In genomic region chr21:44085491-44086321, GRCh38 we compare ENCODE assay signal across 11 cellular contexts. TPM values are rescaled to one million over a fixed set of nuclear protein-coding genes. Genes with fewer than 3 reads are reported as not detected.
DNase-seq lines count a peak whose midpoint lies in the region; ATAC-seq and TF ChIP-seq lines count a peak whose summit lies in the region.
"Had no signal": no experiment of that assay in that cellular context is flagged by ENCODE, and none has a peak within 500 bp of the region (broad histone marks: within the 10 kb centered on the region; RNA-seq: fewer than 3 reads in every experiment).

No MANE protein-coding gene starts in this region.

- peaks cover 4 to 36% (median 19%) of the 10 kb centered on the region in 4 donors for H3K4me1 ChIP-seq in Peyer's patch
- peaks cover 0 to 10% of the 10 kb centered on the region in 2 donors for H3K4me1 ChIP-seq in breast epithelium
- H3K4me1 ChIP-seq in spleen = peaks cover 30 to 100% (median 87%) of the 10 kb centered on the region in 6 donors

- no peak overlapping the region for H3K4me3 ChIP-seq in Peyer's patch
- H3K4me3 ChIP-seq in breast epithelium = no peak overlapping the region
- no peak overlapping the region for H3K4me3 ChIP-seq in spleen

- DNase-seq in Peyer's patch (peak in 2 of 3 donors; percentile 14 to 34), breast epithelium (ENCODE audit: low spot score in 2 of 2) (peak in 1 of 2 donors; percentile 38), hypothalamus (lab: John Stamatoyannopoulos, UW) (peak in 38 of 51 donors; percentile 24 to 87 (median 60)), spleen (no peak), NCI-H510A treated with DMSO at 0.1 percent for 48 hours (lab: John Stamatoyannopoulos, UW) (no peak), GM03348 (ENCODE audit: low spot score) (no peak)
- DNase-seq: NCI-H146, SK-N-SH, trophoblast cell had no signal

- peaks cover 0 to 68% (median 0%) of the 10 kb centered on the region in 3 donors for H3K36me3 ChIP-seq in Peyer's patch
- no peaks in the 10 kb centered on the region for H3K36me3 ChIP-seq in breast epithelium
- H3K36me3 ChIP-seq in spleen = peaks cover 0 to 100% (median 70%) of the 10 kb centered on the region in 6 donors

- TF ChIP-seq POLR2A in Peyer's patch (IDR thresholded peaks at IDR 0.05) (no peak), breast epithelium (IDR thresholded peaks at IDR 0.05) (no peak), spleen (IDR thresholded peaks at IDR 0.05) (no peak)

- ATAC-seq in GM19463 (IDR thresholded peaks at IDR 0.05; ENCODE audit: unreplicated experiment) = no peak
- no peak for ATAC-seq in GM19328 (IDR thresholded peaks at IDR 0.05; ENCODE audit: unreplicated experiment)

- H3K9me3 ChIP-seq in Peyer's patch (no peaks in the 10 kb centered on the region), breast epithelium (no peaks in the 10 kb centered on the region), spleen (no peaks in the 10 kb centered on the region)
- H3K9me3 ChIP-seq: SK-N-SH had no signal

- TF ChIP-seq CTCF in Peyer's patch (IDR thresholded peaks at IDR 0.05) (no peak), breast epithelium (IDR thresholded peaks at IDR 0.05) (no peak), spleen (IDR thresholded peaks at IDR 0.05 in 8 of 11, conservative IDR thresholded peaks at IDR 0.05 in 3 of 11) (no peak)

- 79 to 84% (median 81%) methylated on average over 15 of the region's 15 CpGs for WGBS in spleen, 5 donors

- intact Hi-C loops in breast epithelium (cut with DNase I; ENCODE audit: low total_unique reads) = no loop called here
- intact Hi-C loops in spleen (cut with DNase I; ENCODE audit: low total_unique reads) = no loop called here

- peak overlapping the region; percentile 68 to 94 (median 84) for H3K27ac ChIP-seq in Peyer's patch
- H3K27ac ChIP-seq in breast epithelium = peak overlapping the region; percentile 49 to 77
- peak overlapping the region; percentile 75 to 90 (median 86) for H3K27ac ChIP-seq in spleen

- no peaks in the 10 kb centered on the region for H3K27me3 ChIP-seq in Peyer's patch
- H3K27me3 ChIP-seq in breast epithelium = no peaks in the 10 kb centered on the region
- no peaks in the 10 kb centered on the region for H3K27me3 ChIP-seq in spleen (replicated peaks in 1 of 7)

RNA-seq across cellular contexts. Expression of gene PWP2, which starts 21.5 kb away (rescaled TPM):
- total RNA-seq in Peyer's patch = 10 to 100 TPM in 2 of 4 donors, 1 to 10 TPM in 2; 5.6 to 63.5 (median 10.6) TPM
- total RNA-seq in breast epithelium = 1 to 10 TPM; 5.8 to 9.5 (median 6.9) TPM
- 10 to 100 TPM in 4 of 7 donors, 1 to 10 TPM in 3; 6.1 to 13.4 (median 10.4) TPM for total RNA-seq in spleen
- polyA plus RNA-seq in spleen = 10 to 100 TPM in 2 of 3 donors, 1 to 10 TPM in 1; 4.8 to 17.4 (median 11.2) TPM

RNA-seq across cellular contexts. Expression of gene GATD3, which starts 47.8 kb away (rescaled TPM):
- total RNA-seq in Peyer's patch (10 to 100 TPM; 16.5 to 42.9 (median 23.0) TPM), breast epithelium (10 to 100 TPM in 1 of 3 donors, 1 to 10 TPM in 2; 8.8 to 10.7 (median 9.5) TPM), spleen (10 to 100 TPM in 4 of 7 donors, 1 to 10 TPM in 3; 6.6 to 18.3 (median 10.2) TPM)
- polyA plus RNA-seq in spleen = 10 to 100 TPM in 2 of 3 donors, 1 to 10 TPM in 1; 6.1 to 50.9 (median 10.6) TPM

Comparison
In these comparisons a context has a peak if more than half of its experiments do, and no peak if none do; other contexts are left out.
1. DNase-seq: peak in Peyer's patch (2 of 3) and hypothalamus (38 of 51); none in spleen (single experiment), NCI-H510A treated with DMSO at 0.1 percent for 48 hours (single experiment) and GM03348 (single experiment).
2. Peak in every context shown above with its lines, with median percentiles within 50 percentile points of each other: H3K27ac ChIP-seq.